23 cellular contexts compared by ENCODE assay signal in the genomic region with DNA sequence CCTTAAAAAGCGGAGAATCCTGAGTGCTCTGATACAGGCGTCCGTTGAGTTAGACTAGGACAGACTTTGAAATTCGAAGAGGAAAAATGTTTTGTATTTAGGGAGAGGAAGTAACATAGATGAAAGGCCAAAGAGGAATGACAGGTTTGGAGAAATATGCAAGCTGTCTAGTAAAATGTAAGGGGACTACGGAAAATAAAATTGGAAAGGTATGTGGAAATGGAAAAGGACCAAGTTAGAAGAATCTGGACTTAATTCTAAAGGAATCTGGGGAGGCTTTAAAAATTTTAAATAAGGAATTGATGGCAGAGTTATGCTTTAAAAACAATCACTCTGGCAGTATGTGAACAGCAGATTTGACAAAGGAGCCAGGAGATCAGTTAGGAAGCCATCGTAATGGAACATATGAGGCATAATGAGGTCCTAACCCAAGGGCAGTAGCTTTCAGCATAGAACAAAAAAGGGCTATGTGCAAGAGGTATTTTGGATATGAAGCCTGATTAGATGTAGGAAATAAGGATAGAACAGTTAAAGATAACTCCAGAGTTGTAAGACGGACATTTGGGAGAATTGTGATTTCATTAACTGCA.
"Had no signal": no experiment of that assay in that cellular context is flagged by ENCODE, and none has a peak within 500 bp of the region (broad histone marks: within the 10 kb centered on the region; RNA-seq: fewer than 3 reads in every experiment).

No MANE protein-coding gene starts in this region.

- H3K27ac ChIP-seq: breast epithelium had no signal

- H3K4me1 Mint-ChIP-seq: activated naive CD8-positive, alpha-beta T cell treated with anti-CD3 and anti-CD28 coated beads, Interleukin-2, amount 50 U/mL, for 24 hours had no signal

- H3K4me1 ChIP-seq: breast epithelium had no signal

- H3K36me3 Mint-ChIP-seq: activated CD8-positive, alpha-beta memory T cell treated with anti-CD3 and anti-CD28 coated beads, Interleukin-2, amount 10 ng/mL, durations not matched to agents 7 days and 5 days; activated naive CD4-positive, alpha-beta T cell treated with anti-CD3 and anti-CD28 coated beads, Interleukin-2, amount 50 U/mL, for 72 hours; WTC11 had no signal

- H3K36me3 ChIP-seq: breast epithelium had no signal

- H3K27me3 ChIP-seq: breast epithelium, MG63 had no signal

- H3K4me3 ChIP-seq: breast epithelium, MG63 had no signal

- H3K27me3 Mint-ChIP-seq: activated CD8-positive, alpha-beta memory T cell treated with anti-CD3 and anti-CD28 coated beads, Interleukin-2, amount 10 ng/mL, durations not matched to agents 7 days and 5 days; activated naive CD8-positive, alpha-beta T cell treated with anti-CD3 and anti-CD28 coated beads, Interleukin-2, amount 50 U/mL, for 24 hours; T-cell had no signal

- H3K27ac Mint-ChIP-seq: activated CD4-positive, alpha-beta T cell treated with anti-CD3 and anti-CD28 coated beads, Interleukin-2, amount 10 ng/mL, durations not matched to agents 24 days and 14 days; activated CD8-positive, alpha-beta memory T cell treated with anti-CD3 and anti-CD28 coated beads, Interleukin-2, amount 10 ng/mL, durations not matched to agents 7 days and 5 days; activated naive CD4-positive, alpha-beta T cell treated with anti-CD3 and anti-CD28 coated beads, Interleukin-2, amount 50 U/mL, for 72 hours; activated naive CD8-positive, alpha-beta T cell treated with anti-CD3 and anti-CD28 coated beads, Interleukin-2, amount 50 U/mL, for 24 hours; T-cell; WTC11 had no signal

- DNase-seq: activated CD4-positive, alpha-beta T cell treated with anti-CD3 and anti-CD28 coated beads, Interleukin-2, amount 10 ng/mL, durations not matched to agents 24 days and 14 days; activated CD4-positive, alpha-beta T cell treated with anti-CD3 and anti-CD28 coated beads, Interleukin-2, amount 50 U/mL, for 48 hours; activated CD4-positive, CD25-positive, alpha-beta regulatory T cell treated with anti-CD3 and anti-CD28 coated beads, Interleukin-2, amount 50 U/mL, for 72 hours; activated CD8-positive, alpha-beta memory T cell treated with anti-CD3 and anti-CD28 coated beads, Interleukin-2, amount 10 ng/mL, durations not matched to agents 7 days and 5 days; activated effector memory CD4-positive, alpha-beta T cell treated with anti-CD3 and anti-CD28 coated beads, Interleukin-2, amount 50 U/mL, for 16 hours; activated naive CD4-positive, alpha-beta T cell treated with Interleukin-2 at 50 U/mL for 16 hours; activated naive CD8-positive, alpha-beta T cell treated with anti-CD3 and anti-CD28 coated beads, Interleukin-2, amount 50 U/mL, for 24 hours; activated T-cell treated with anti-CD3 and anti-CD28 coated beads, Interleukin-2, amount 50 U/mL, for 4 hours; caudate nucleus; MG63; MV-4-11; NCI-H1092 treated with DMSO at 0.1 percent for 48 hours; NCI-H1417 treated with DMSO at 0.1 percent for 48 hours; NCI-H1694 treated with DMSO at 0.1 percent for 48 hours; NCI-H2029 treated with DMSO at 0.1 percent for 48 hours; NCI-H510A treated with DMSO at 0.1 percent for 48 hours; NCI-H69; NK-92 treated with Interleukin-12 subunit alpha and Interleukin-12 subunit beta, amount 100 ng/mL, for 24 hours; SHP77; T-cell had no signal

- H3K4me3 Mint-ChIP-seq: activated CD4-positive, alpha-beta T cell treated with anti-CD3 and anti-CD28 coated beads, Interleukin-2, amount 10 ng/mL, durations not matched to agents 24 days and 14 days; activated CD8-positive, alpha-beta memory T cell treated with anti-CD3 and anti-CD28 coated beads, Interleukin-2, amount 10 ng/mL, durations not matched to agents 7 days and 5 days; activated naive CD8-positive, alpha-beta T cell treated with anti-CD3 and anti-CD28 coated beads, Interleukin-2, amount 50 U/mL, for 24 hours; activated T-cell treated with anti-CD3 and anti-CD28 coated beads, Interleukin-2, amount 50 U/mL, for 4 hours; T-cell; WTC11 had no signal

- ATAC-seq: activated CD8-positive, alpha-beta memory T cell treated with anti-CD3 and anti-CD28 coated beads, Interleukin-2, amount 10 ng/mL, durations not matched to agents 7 days and 5 days; activated naive CD4-positive, alpha-beta T cell treated with anti-CD3 and anti-CD28 coated beads, Interleukin-2, amount 50 U/mL, for 72 hours; activated naive CD8-positive, alpha-beta T cell treated with anti-CD3 and anti-CD28 coated beads, Interleukin-2, amount 50 U/mL, for 24 hours; activated T-cell treated with anti-CD3 and anti-CD28 coated beads, Interleukin-2, amount 50 U/mL, for 4 hours; T-cell had no signal

- H3K9me3 Mint-ChIP-seq: activated CD4-positive, alpha-beta T cell treated with anti-CD3 and anti-CD28 coated beads, Interleukin-2, amount 10 ng/mL, durations not matched to agents 24 days and 14 days; activated naive CD4-positive, alpha-beta T cell treated with anti-CD3 and anti-CD28 coated beads, Interleukin-2, amount 50 U/mL, for 72 hours; activated naive CD8-positive, alpha-beta T cell treated with anti-CD3 and anti-CD28 coated beads, Interleukin-2, amount 50 U/mL, for 24 hours; activated T-cell treated with anti-CD3 and anti-CD28 coated beads, Interleukin-2, amount 50 U/mL, for 4 hours; T-cell; WTC11 had no signal

- H3K9me3 ChIP-seq: breast epithelium, MG63 had no signal
